ENCODE assay signal across 15 cellular contexts in genomic region chr15:74417230-74417629, GRCh38. TPM values are rescaled to one million over a fixed set of nuclear protein-coding genes. Genes with fewer than 3 reads are reported as not detected.
DNase-seq lines count a peak whose midpoint lies in the region; ATAC-seq and TF ChIP-seq lines count a peak whose summit lies in the region.
"Had no signal": no experiment of that assay in that cellular context is flagged by ENCODE, and none has a peak within 500 bp of the region (broad histone marks: within the 10 kb centered on the region; RNA-seq: fewer than 3 reads in every experiment).

No MANE protein-coding gene starts in this region.

- peaks cover 46% of the 10 kb centered on the region for H4K20me1 ChIP-seq in PC-3 (ENCODE audit: low read length)

- BruUV-seq in PC-3 (replicated peaks; lab: Mats Ljungman, UMichigan) = no TSS peak

- H3K4me3 Mint-ChIP-seq in progenitor cell of endocrine pancreas (ENCODE audit: low read depth) = no peak overlapping the region
- H3K4me3 Mint-ChIP-seq: brain, neural progenitor cell had no signal

- H3K27me3 ChIP-seq in PC-3 (ENCODE audit: low read length) = no peaks in the 10 kb centered on the region
- H3K27me3 ChIP-seq in spleen (replicated peaks in 1 of 7) = no peaks in the 10 kb centered on the region
- H3K27me3 ChIP-seq: neural progenitor cell had no signal

- H3K9me2 ChIP-seq in PC-3 (replicated peaks; ENCODE audit: low read length) = no peaks in the 10 kb centered on the region

- POLR2A ChIA-PET in PC-3 (lab: Charles Lee; ENCODE audit: unreplicated experiment) = no interaction called here

- H3K9ac ChIP-seq in PC-3 (ENCODE audit: low read length) = peak overlapping the region; percentile 41
- H3K9ac ChIP-seq: neural progenitor cell had no signal

- DNase-seq in GM04503 (ENCODE audit: low read depth) = peak; percentile 53
- DNase-seq in PC-3 = peak; percentile 65
- peak; percentile 57 for DNase-seq in fibroblast of peridontal ligament (ENCODE audit: extremely low read depth)
- no peak for DNase-seq in spleen
- no peak for DNase-seq in LoVo (ENCODE audit: low spot score)
- no peak for DNase-seq in progenitor cell of endocrine pancreas (ENCODE audit: low spot score, unreplicated experiment)
- DNase-seq: activated T-cell treated with anti-CD3 and anti-CD28 coated beads, Interleukin-2, amount 50 U/mL, for 1 hour; DMS53; NCI-H524 had no signal

- ATAC-seq in PC-3 (peak; percentile 72), HG02588 (IDR thresholded peaks at IDR 0.05; ENCODE audit: unreplicated experiment) (no peak)

- H3K4me3 ChIP-seq in PC-3 (ENCODE audit: low read length) (no peak overlapping the region), spleen (no peak overlapping the region)
- H3K4me3 ChIP-seq: neural progenitor cell had no signal

- CTCF ChIA-PET in PC-3 (lab: Charles Lee) = interaction anchor here (0.6 kb wide), 1 partner anchor 1084 kb away, joined by 6 read pairs; no protein-coding TSS in a partner anchor

- TF ChIP-seq POLR2A in spleen (IDR thresholded peaks at IDR 0.05) = no peak

- no peaks in the 10 kb centered on the region for H3K27me3 Mint-ChIP-seq in progenitor cell of endocrine pancreas

- no peak overlapping the region for H2AFZ ChIP-seq in PC-3 (ENCODE audit: low read length)
- H2AFZ ChIP-seq: neural progenitor cell had no signal

- intact Hi-C loops in PC-3 (cut with micrococcal nuclease) (no loop called here), spleen (cut with DNase I; ENCODE audit: low total_unique reads) (no loop called here)

- no peak overlapping the region for H3K4me2 ChIP-seq in PC-3 (ENCODE audit: low read length)
- H3K4me2 ChIP-seq: neural progenitor cell had no signal

- no peak overlapping the region for H3K27ac Mint-ChIP-seq in progenitor cell of endocrine pancreas
- H3K27ac Mint-ChIP-seq: neural progenitor cell had no signal

- H3K79me2 ChIP-seq in PC-3 (ENCODE audit: low read length) = peaks cover 92% of the 10 kb centered on the region

- H3K9me3 Mint-ChIP-seq in progenitor cell of endocrine pancreas (ENCODE audit: low read depth) = no peaks in the 10 kb centered on the region
- H3K9me3 Mint-ChIP-seq: neural progenitor cell had no signal

- peaks cover 8% of the 10 kb centered on the region for H3K4me1 Mint-ChIP-seq in progenitor cell of endocrine pancreas (ENCODE audit: low read depth)

- H3K9me3 ChIP-seq in PC-3 (ENCODE audit: low read length) (no peaks in the 10 kb centered on the region), spleen (no peaks in the 10 kb centered on the region)

- H3K36me3 Mint-ChIP-seq in progenitor cell of endocrine pancreas (ENCODE audit: insufficient read depth) = no peaks in the 10 kb centered on the region

- 85 to 91% (median 88%) methylated on average over 9 to 13 of the region's 13 CpGs for WGBS in spleen, 5 donors

- H3K36me3 ChIP-seq in PC-3 (ENCODE audit: low read depth, low read length) (peaks cover 65% of the 10 kb centered on the region), spleen (peaks cover 0 to 77% (median 60%) of the 10 kb centered on the region in 6 donors)
- H3K36me3 ChIP-seq: neural progenitor cell had no signal

- H3K4me1 ChIP-seq in PC-3 (ENCODE audit: insufficient read depth, low read length) = peaks cover 83% of the 10 kb centered on the region
- peaks cover 18 to 100% (median 83%) of the 10 kb centered on the region in 6 donors for H3K4me1 ChIP-seq in spleen

- TF ChIP-seq CTCF in PC-3 (conservative IDR thresholded peaks at IDR 0.05; ENCODE audit: low read depth, low read length) = 0 out of 2 replicates have a peak, but pooled peaks have one; percentile 12
- no peak for TF ChIP-seq CTCF in spleen (IDR thresholded peaks at IDR 0.05 in 8 of 11, conservative IDR thresholded peaks at IDR 0.05 in 3 of 11)
- no peak for TF ChIP-seq CTCF in progenitor cell of endocrine pancreas (IDR thresholded peaks at IDR 0.05; ENCODE audit: unreplicated experiment)

- H3F3A ChIP-seq in PC-3 (ENCODE audit: low read length, unreplicated experiment) = no peaks in the 10 kb centered on the region

- H3K27ac ChIP-seq in PC-3 (ENCODE audit: low read length) (peak overlapping the region; percentile 79), spleen (peak overlapping the region in 6 of 8 donors; percentile 5 to 97 (median 93))
- H3K27ac ChIP-seq: HL-60, neural progenitor cell, VCaP had no signal

RNA-seq across cellular contexts. Expression of gene SEMA7A, which starts 16.5 kb away (rescaled TPM):
- 74.9 and 75.9 TPM in 2 replicates for total RNA-seq in PC-3 (2014; rRNA removed)
- 100 to 1,000 TPM in 5 of 7 donors, 10 to 100 TPM in 2; 74.9 to 150 (median 132) TPM for total RNA-seq in spleen
- polyA plus RNA-seq in spleen = 100 to 1,000 TPM in 1 of 3 donors, 10 to 100 TPM in 2; 41.6 to 154 (median 78.4) TPM
- total RNA-seq in progenitor cell of endocrine pancreas = 1.9 and 2.6 TPM in 2 replicates

RNA-seq across cellular contexts. Expression of gene UBL7, which starts 43.7 kb away (rescaled TPM):
- total RNA-seq in PC-3 (2014; rRNA removed) = 46.1 and 57.1 TPM in 2 replicates
- 10 to 100 TPM; 37.4 to 83.9 (median 47.8) TPM for total RNA-seq in spleen
- polyA plus RNA-seq in spleen = 10 to 100 TPM; 36.9 to 58.2 (median 42.3) TPM
- 45.9 and 53.7 TPM in 2 replicates for total RNA-seq in progenitor cell of endocrine pancreas

RNA-seq across cellular contexts. Expression of gene CYP11A1, which starts 49.8 kb away (rescaled TPM):
- total RNA-seq in PC-3 (2014; rRNA removed) (0.18 TPM in 1 of 2 replicates, not detected in the other), spleen (10 to 100 TPM in 1 of 7 donors, 1 to 10 TPM in 6; 3.2 to 14.3 (median 5.0) TPM), progenitor cell of endocrine pancreas (1.6 and 2.0 TPM in 2 replicates)
- 1 to 10 TPM; 1.6 to 3.6 (median 1.7) TPM for polyA plus RNA-seq in spleen
- polyA plus RNA-seq: keratinocyte had no signal

Comparison
In these comparisons a context has a peak if more than half of its experiments do, and no peak if none do; other contexts are left out.
1. DNase-seq: peak in GM04503 (single experiment), PC-3 (single experiment) and fibroblast of peridontal ligament (single experiment); none in spleen (single experiment), LoVo (single experiment) and progenitor cell of endocrine pancreas (single experiment).
2. RNA of gene SEMA7A, which starts 16.5 kb away (total RNA-seq): 74.9 to 150 TPM in spleen and 74.9 to 75.9 TPM in PC-3; 1.9 to 2.6 TPM in progenitor cell of endocrine pancreas; every median in the first group is over 10 times any median in the second.